In genomic region chr5:165574140-165574539, GRCh38 we compare ENCODE assay signal across 30 cellular contexts.
"Had no signal": no experiment of that assay in that cellular context is flagged by ENCODE, and none has a peak within 500 bp of the region (broad histone marks: within the 10 kb centered on the region; RNA-seq: fewer than 3 reads in every experiment).

No MANE protein-coding gene starts in this region.

- H3K9me3 ChIP-seq: adrenal gland, body of pancreas, gastrocnemius medialis, pancreas, psoas muscle, tibial nerve had no signal

- DNase-seq: activated CD4-positive, alpha-beta T cell treated with anti-CD3 and anti-CD28 coated beads for 36 hours; activated CD4-positive, alpha-beta T cell treated with anti-CD3 and anti-CD28 coated beads, Interleukin-2, amount 50 U/mL, for 4 hours; activated CD4-positive, CD25-positive, alpha-beta regulatory T cell; activated CD8-positive, alpha-beta memory T cell treated with anti-CD3 and anti-CD28 coated beads for 24 hours; activated effector memory CD4-positive, alpha-beta T cell treated with Interleukin-2 at 50 U/mL for 16 hours; activated naive CD4-positive, alpha-beta T cell treated with anti-CD3 and anti-CD28 coated beads for 36 hours; activated naive CD8-positive, alpha-beta T cell treated with anti-CD3 and anti-CD28 coated beads for 36 hours; adrenal gland; aorta; body of pancreas; dorsolateral prefrontal cortex; effector memory CD4-positive, alpha-beta T cell; erythroblast; gastrocnemius medialis; glutamatergic neuron; left ventricle myocardium inferior; naive B cell; pancreas; psoas muscle; right cardiac atrium; spleen; stimulated activated CD4-positive, alpha-beta T cell treated with anti-CD3 and anti-CD28 coated beads, Interleukin-2, amount 100 ng/mL, for 48 hours; stimulated activated naive CD4-positive, alpha-beta T cell treated with Interleukin-2 at 50 U/mL for 16 hours; T-helper 17 cell; T1000 had no signal

- H3K4me3 ChIP-seq: adrenal gland, body of pancreas, dorsolateral prefrontal cortex, gastrocnemius medialis, left ventricle myocardium inferior, lung, pancreas, psoas muscle, spleen, tibial nerve had no signal

- H3K27ac ChIP-seq: adrenal gland, body of pancreas, dorsolateral prefrontal cortex, gastrocnemius medialis, left ventricle myocardium inferior, pancreas, psoas muscle, spleen, tibial nerve had no signal

- H3K36me3 Mint-ChIP-seq: activated naive CD8-positive, alpha-beta T cell treated with anti-CD3 and anti-CD28 coated beads for 36 hours; mesothelial cell of epicardium; naive B cell had no signal

- H3K27me3 Mint-ChIP-seq: activated CD4-positive, alpha-beta T cell treated with anti-CD3 and anti-CD28 coated beads for 36 hours; activated naive CD8-positive, alpha-beta T cell treated with anti-CD3 and anti-CD28 coated beads for 36 hours; naive B cell; T-helper 17 cell had no signal

- H3K27me3 ChIP-seq: adrenal gland, body of pancreas, gastrocnemius medialis, pancreas, spleen, tibial nerve had no signal

- H3K36me3 ChIP-seq: adrenal gland, gastrocnemius medialis, left ventricle myocardium inferior, pancreas, spleen, tibial nerve had no signal

- FAIRE-seq: colon, islet of Langerhans, pancreas had no signal

- H3K4me1 Mint-ChIP-seq: activated CD4-positive, alpha-beta T cell treated with anti-CD3 and anti-CD28 coated beads for 36 hours; activated naive CD8-positive, alpha-beta T cell treated with anti-CD3 and anti-CD28 coated beads for 36 hours; mesothelial cell of epicardium; naive B cell; T-helper 17 cell had no signal

- H3K4me3 Mint-ChIP-seq: activated CD4-positive, alpha-beta T cell treated with anti-CD3 and anti-CD28 coated beads for 36 hours; activated naive CD4-positive, alpha-beta T cell treated with anti-CD3 and anti-CD28 coated beads for 36 hours; activated naive CD8-positive, alpha-beta T cell treated with anti-CD3 and anti-CD28 coated beads for 36 hours; mesothelial cell of epicardium; naive B cell; T-helper 17 cell had no signal

- H3K4me1 ChIP-seq: adrenal gland, body of pancreas, gastrocnemius medialis, left ventricle myocardium inferior, pancreas, psoas muscle, spleen, tibial nerve had no signal

- H3K27ac Mint-ChIP-seq: activated CD4-positive, alpha-beta T cell treated with anti-CD3 and anti-CD28 coated beads for 36 hours; activated naive CD4-positive, alpha-beta T cell treated with anti-CD3 and anti-CD28 coated beads for 36 hours; activated naive CD8-positive, alpha-beta T cell treated with anti-CD3 and anti-CD28 coated beads for 36 hours; mesothelial cell of epicardium; naive B cell; T-helper 17 cell had no signal
